8 cellular contexts compared by ENCODE assay signal in the genomic region with DNA sequence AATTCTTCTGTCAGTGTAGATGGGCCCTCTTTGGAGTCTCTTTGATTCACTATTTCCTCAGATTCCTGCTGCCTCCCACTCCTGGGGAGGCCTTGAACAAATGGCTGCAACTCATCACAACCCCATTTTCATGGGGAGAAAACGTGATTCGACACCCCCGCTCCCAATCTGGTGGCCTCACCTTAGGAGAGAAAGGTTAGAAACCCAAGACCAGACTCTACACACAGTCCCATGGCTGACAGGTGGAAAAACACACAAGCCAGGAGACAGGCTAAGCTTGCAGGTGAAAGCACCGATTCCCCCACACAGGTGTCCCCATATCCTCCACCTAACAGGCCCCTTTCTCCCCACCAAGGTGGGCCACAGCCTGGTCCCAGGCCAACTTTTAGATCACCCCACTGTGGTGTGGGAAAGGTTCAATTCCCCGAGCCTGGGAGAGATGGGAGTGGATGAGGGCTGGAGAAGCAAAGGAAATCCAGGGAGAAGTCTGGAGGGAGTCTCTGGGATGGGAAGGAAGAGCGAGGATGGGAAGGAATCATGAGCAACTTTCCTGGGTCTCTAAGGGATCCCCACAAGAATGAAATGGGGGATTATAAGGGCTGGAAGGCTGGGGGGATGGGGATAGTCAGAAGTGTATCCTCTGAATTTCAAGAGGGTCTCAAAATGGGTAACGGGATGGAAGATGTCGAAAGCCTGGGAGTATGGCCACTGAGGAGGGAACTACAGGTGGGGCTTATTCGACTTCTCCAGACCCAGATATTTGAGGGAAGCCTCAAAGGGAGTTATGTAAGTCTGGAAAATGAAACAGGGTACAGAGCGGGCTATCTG. TPM values are rescaled to one million over a fixed set of nuclear protein-coding genes. Genes with fewer than 3 reads are reported as not detected.
DNase-seq lines count a peak whose midpoint lies in the region; ATAC-seq, FAIRE-seq and TF ChIP-seq lines count a peak whose summit lies in the region.

No MANE protein-coding gene starts in this region.

- no peak for TF ChIP-seq POLR2A in H1 (IDR thresholded peaks at IDR 0.05; ENCODE audit: control extremely low read depth in 1 of 2, low read depth in 2 of 2, low read length in 2 of 2)

- no peak overlapping the region for H2BK20ac ChIP-seq in H1 (ENCODE audit: low read length)

- H3K9ac ChIP-seq in DND-41 (ENCODE audit: low read depth, low read length) (peak overlapping the region; percentile 94), H1 (replicated peaks in 1 of 4; ENCODE audit: extremely low read depth in 1 of 4, low read depth in 3 of 4, low read length in 3 of 4) (peak overlapping the region; percentile 78 to 100 (median 93)), neuronal stem cell (ENCODE audit: low read depth, low read length, poor library complexity) (peak overlapping the region; percentile 95)

- peaks cover 57% of the 10 kb centered on the region for H3K36me3 ChIP-seq in DND-41 (ENCODE audit: insufficient read depth, low read length)
- H3K36me3 ChIP-seq in H1 (ENCODE audit: control insufficient read depth in 2 of 4, insufficient read depth in 4 of 4, low read length in 3 of 4) = peaks cover 5 to 20% (median 15%) of the 10 kb centered on the region in 4 experiments
- H3K36me3 ChIP-seq in neuronal stem cell (replicated peaks in 1 of 2; ENCODE audit: control insufficient read depth in 2 of 2, insufficient read depth in 2 of 2, low read length in 2 of 2) = peaks cover 19 to 64% of the 10 kb centered on the region in 2 donors

- no peak overlapping the region for H3K18ac ChIP-seq in H1 (ENCODE audit: extremely low read depth, low read length)
- H3K18ac ChIP-seq in neuronal stem cell (ENCODE audit: low read length) = peak overlapping the region; percentile 96

- no peaks in the 10 kb centered on the region for H3K27me3 ChIP-seq in DND-41 (ENCODE audit: insufficient read depth, low read length, poor library complexity)
- no peaks in the 10 kb centered on the region; a peak in 2 of 7 replicates for H3K27me3 ChIP-seq in H1 (replicated peaks in 1 of 4; ENCODE audit: control insufficient read depth in 3 of 4, extremely low read depth in 1 of 4, insufficient read depth in 3 of 4, low read length in 3 of 4)
- H3K27me3 ChIP-seq in neuronal stem cell (ENCODE audit: control insufficient read depth in 3 of 3, insufficient read depth in 3 of 3, low read depth in 1 of 3, low read length in 3 of 3) = no peaks in the 10 kb centered on the region

- peaks cover 14% of the 10 kb centered on the region for H3K79me1 ChIP-seq in H1 (ENCODE audit: low read depth, low read length)
- peaks cover 7% of the 10 kb centered on the region for H3K79me1 ChIP-seq in neuronal stem cell (ENCODE audit: low read depth, low read length)

- no peak for DNase-seq in DND-41
- DNase-seq in RWPE1 (ENCODE audit: low spot score) = peak; percentile 57
- no peak for DNase-seq in H1 (ENCODE audit: low read depth in 1 of 2, low spot score in 2 of 2)
- no peak for DNase-seq in neuronal stem cell (ENCODE audit: low spot score)
- no peak for DNase-seq in GM19240 (ENCODE audit: insufficient read length, low spot score)
- no peak for DNase-seq in NOMO-1 treated with dmso at 0.1 percent for 144 hours (lab: John Stamatoyannopoulos, UW; ENCODE audit: unreplicated experiment)

- H3K27ac ChIP-seq in DND-41 (ENCODE audit: low read length) (peak overlapping the region; percentile 72), RWPE1 (peak overlapping the region; percentile 76), H1 (ENCODE audit: low read depth, low read length) (peak overlapping the region; percentile 82), neuronal stem cell (replicated peaks; ENCODE audit: low read length) (peak overlapping the region; percentile 51)

- H3K23me2 ChIP-seq in H1 (ENCODE audit: low read depth, low read length) = peaks cover 11% of the 10 kb centered on the region; the same call in 1 of the 2 replicates

- no peak overlapping the region for H2BK120ac ChIP-seq in H1 (replicated peaks; ENCODE audit: low read depth, low read length)
- H2BK120ac ChIP-seq in neuronal stem cell (ENCODE audit: low read depth, low read length) = no peak overlapping the region

- H2BK5ac ChIP-seq in H1 (ENCODE audit: low read depth, low read length) (no peak overlapping the region), neuronal stem cell (ENCODE audit: low read length) (peak overlapping the region; percentile 2)

- TF ChIP-seq CTCF in DND-41 (IDR thresholded peaks at IDR 0.05; ENCODE audit: borderline replicate concordance, extremely low read depth, low read length, poor library complexity, severe bottlenecking) (no peak), RWPE1 (conservative IDR thresholded peaks at IDR 0.05; ENCODE audit: low read depth) (no peak), H1 (IDR thresholded peaks at IDR 0.05; ENCODE audit: control extremely low read depth in 1 of 3, insufficient read depth in 1 of 3, low read depth in 1 of 3, low read length in 3 of 3) (no peak)

- H3K4me1 ChIP-seq in DND-41 (ENCODE audit: insufficient read depth, low read length) (peaks cover 64% of the 10 kb centered on the region), H1 (replicated peaks in 1 of 4; ENCODE audit: control insufficient read depth in 3 of 4, insufficient read depth in 4 of 4, low read length in 3 of 4) (peaks cover 0 to 25% (median 20%) of the 10 kb centered on the region in 4 experiments; a peak in 5 of 7 replicates), neuronal stem cell (ENCODE audit: control insufficient read depth in 2 of 2, insufficient read depth in 1 of 2, low read depth in 1 of 2, low read length in 2 of 2) (peaks cover 11 to 22% of the 10 kb centered on the region in 2 donors)

- peak overlapping the region; percentile 97 for H3K4me3 ChIP-seq in DND-41 (ENCODE audit: low read depth in 1 of 2, low read length in 2 of 2)
- peak overlapping the region; percentile 53 to 99 (median 95) for H3K4me3 ChIP-seq in H1 (ENCODE audit: extremely low read depth in 1 of 4, insufficient read depth in 2 of 4, low read depth in 3 of 4, low read length in 4 of 4)
- H3K4me3 ChIP-seq in neuronal stem cell (ENCODE audit: low read length in 2 of 2) = peak overlapping the region; percentile 97 to 99

- H3K14ac ChIP-seq in H1 (ENCODE audit: insufficient read length) = no peak overlapping the region
- no peak overlapping the region for H3K14ac ChIP-seq in neuronal stem cell (ENCODE audit: low read length)

- H2AK5ac ChIP-seq in H1 (ENCODE audit: low read depth, low read length) (no peak overlapping the region), neuronal stem cell (ENCODE audit: low read depth, low read length) (peak overlapping the region; percentile 70)

- CTCF ChIA-PET in RWPE1 (lab: Yijun Ruan, JAX) (interaction anchor here (1.0 kb wide), 1 partner anchor 9 kb away, joined by 4 read pairs; no protein-coding TSS in a partner anchor), H1 (lab: Charles Lee; ENCODE audit: partially characterized antibody) (interaction anchor here (1.1 kb wide), 1 partner anchor 14 kb away, joined by 4 read pairs; no protein-coding TSS in a partner anchor)

- no peak for TF ChIP-seq RAD21 in H1 (IDR thresholded peaks at IDR 0.05 in 1 of 2, conservative IDR thresholded peaks at IDR 0.05 in 1 of 2; ENCODE audit: low read depth in 2 of 2, low read length in 2 of 2)

- H3K4me2 ChIP-seq in DND-41 (ENCODE audit: insufficient read depth, low read length) = peak overlapping the region; percentile 85
- peak overlapping the region; percentile 83 to 98 for H3K4me2 ChIP-seq in H1 (ENCODE audit: insufficient read depth in 1 of 2, low read depth in 2 of 2, low read length in 2 of 2)
- H3K4me2 ChIP-seq in neuronal stem cell (ENCODE audit: insufficient read depth, low read length, poor library complexity, severe bottlenecking) = peak overlapping the region; percentile 74

- FAIRE-seq in H1 (lab: Jason Lieb, UNC) = no peak

- 48% methylated on average over 10 of the region's 10 CpGs; no CpG with 5 or more reads in 1 of the 2 experiments for WGBS in H1 (ENCODE audit: extremely low coverage in 1 of 2, insufficient coverage in 1 of 2, insufficient read length in 1 of 2, insufficient replicate concordance in 2 of 2, low coverage in 1 of 2, low lambda C conversion rate in 2 of 2, missing lambda C conversion rate in 1 of 2), 2 experiments
- no CpG with 5 or more reads among the region's 10 CpGs for WGBS in neuronal stem cell (ENCODE audit: extremely low coverage in 2 of 2, insufficient read length in 2 of 2, insufficient replicate concordance in 1 of 2), 2 donors

- no peak for ATAC-seq in DND-41 (ENCODE audit: insufficient read depth, low read depth)
- no peak for ATAC-seq in HG03039 (IDR thresholded peaks at IDR 0.05; ENCODE audit: unreplicated experiment)
- no peak for ATAC-seq in HG03469 (IDR thresholded peaks at IDR 0.05; ENCODE audit: unreplicated experiment)

- no peak overlapping the region for H3K23ac ChIP-seq in H1 (ENCODE audit: insufficient read length)
- peak overlapping the region; percentile 40 for H3K23ac ChIP-seq in neuronal stem cell (ENCODE audit: low read depth, low read length, poor library complexity)

- H3K4ac ChIP-seq in H1 (replicated peaks; ENCODE audit: insufficient read length, low read depth, low read length) (peak overlapping the region; percentile 24), neuronal stem cell (ENCODE audit: low read length) (no peak overlapping the region)

- H4K20me1 ChIP-seq in DND-41 (ENCODE audit: insufficient read depth, low read length) (peaks cover 50% of the 10 kb centered on the region), H1 (replicated peaks in 1 of 2; ENCODE audit: control insufficient read depth in 1 of 2, insufficient read depth in 2 of 2, low read length in 2 of 2) (peaks cover 4 to 20% of the 10 kb centered on the region in 2 experiments)

- H4K5ac ChIP-seq in H1 (ENCODE audit: insufficient read length, low read depth, low read length) = peak overlapping the region; percentile 31

- H4K91ac ChIP-seq in H1 (replicated peaks; ENCODE audit: insufficient read length, low read length) (no peak overlapping the region), neuronal stem cell (ENCODE audit: low read depth, low read length, poor library complexity) (no peak overlapping the region)

- H3K79me2 ChIP-seq in DND-41 (ENCODE audit: insufficient read depth, low read length) (peaks cover 94% of the 10 kb centered on the region), H1 (ENCODE audit: control insufficient read depth in 1 of 2, insufficient read depth in 2 of 2, low read length in 2 of 2) (peaks cover 19 to 76% of the 10 kb centered on the region in 2 experiments)

- H2BK15ac ChIP-seq in H1 (ENCODE audit: low read length) (no peak overlapping the region), neuronal stem cell (ENCODE audit: low read length) (no peak overlapping the region)

- no peak for TF ChIP-seq EP300 in H1 (IDR thresholded peaks at IDR 0.05; ENCODE audit: borderline replicate concordance in 1 of 2, low read depth in 2 of 2, low read length in 2 of 2)

- H3K9me3 ChIP-seq in DND-41 (ENCODE audit: insufficient read depth, low read length, severe bottlenecking) = no peaks in the 10 kb centered on the region
- H3K9me3 ChIP-seq in H1 (ENCODE audit: insufficient read depth in 2 of 2, low read depth in 1 of 2, low read length in 1 of 2) = no peaks in the 10 kb centered on the region
- no peaks in the 10 kb centered on the region for H3K9me3 ChIP-seq in neuronal stem cell (replicated peaks in 1 of 2; ENCODE audit: control insufficient read depth in 2 of 2, insufficient read depth in 1 of 2, low read depth in 1 of 2, low read length in 2 of 2)

- no peak overlapping the region for H2BK12ac ChIP-seq in H1 (ENCODE audit: low read depth, low read length)
- no peak overlapping the region for H2BK12ac ChIP-seq in neuronal stem cell (ENCODE audit: low read length)

- H2AFZ ChIP-seq in DND-41 (ENCODE audit: low read depth, low read length) = peak overlapping the region; percentile 61
- H2AFZ ChIP-seq in H1 (ENCODE audit: low read length) = no peak overlapping the region
- H2AFZ ChIP-seq in neuronal stem cell (ENCODE audit: low read length) = peak overlapping the region; percentile 99

- peak overlapping the region; percentile 38 for H3K56ac ChIP-seq in H1 (replicated peaks; ENCODE audit: insufficient read length, low read depth, low read length)

- POLR2A ChIA-PET in RWPE1 (lab: Yijun Ruan, JAX; ENCODE audit: low non-redundant PET) = no interaction called here
- POLR2A ChIA-PET in H1 (lab: Charles Lee; ENCODE audit: partially characterized antibody) = interaction anchor here (0.8 to 8.7 kb wide), 6 partner anchors 8 to 641 kb away, joined by 3 to 77 read pairs (median 4); no protein-coding TSS in a partner anchor

- H4K8ac ChIP-seq in H1 (ENCODE audit: extremely low read depth, insufficient read depth, low read length) (no peak overlapping the region), neuronal stem cell (ENCODE audit: low read depth, low read length) (no peak overlapping the region)

RNA-seq across cellular contexts. Expression of a gene that starts 0.9 kb away (rescaled TPM):
- total RNA-seq in H1 (2021; fragmentation: NEBNext Ultra II Directional; extraction: Animal tissue kit (Norgen Biotek cat#: 25700)) = 25.4 and 26.1 TPM in 2 replicates
- polyA plus RNA-seq in H1 (2011; rRNA removed) = 20.6 and 26.7 TPM in 2 replicates
- 13.6 TPM for polyA plus RNA-seq in H1 (2011; cell fraction: cytosol; rRNA removed)
- polyA plus RNA-seq in H1 (2011; cell fraction: nucleus; rRNA removed) = 16.7 TPM
- polyA plus RNA-seq in H1 (2012, experiment 1 of 2) = 23.8 to 28.5 TPM (median 26.4 TPM) in 4 replicates
- 20.3 TPM for polyA plus RNA-seq in H1 (2012, experiment 2 of 2)
- polyA plus RNA-seq in H1 (2013, experiment 1 of 2) = 19.4 TPM
- 19.7 TPM for polyA plus RNA-seq in H1 (2013, experiment 2 of 2)
- 26.9 and 28.7 TPM in 2 replicates for polyA minus RNA-seq in H1 (2011; rRNA and poly(A)+ RNA removed)
- 20.6 TPM for polyA minus RNA-seq in H1 (2011; cell fraction: cytosol; rRNA and poly(A)+ RNA removed)
- polyA minus RNA-seq in H1 (2011; cell fraction: nucleus; rRNA and poly(A)+ RNA removed) = 18.4 TPM
- polyA plus RNA-seq in neuronal stem cell (2013, experiment 1 of 2) = 35.6 TPM
- 34.8 TPM for polyA plus RNA-seq in neuronal stem cell (2013, experiment 2 of 2)

RNA-seq across cellular contexts. Expression of a gene that starts 1.1 kb away (rescaled TPM):
- total RNA-seq in H1 (2021; fragmentation: NEBNext Ultra II Directional; extraction: Animal tissue kit (Norgen Biotek cat#: 25700)) = 24.4 and 24.5 TPM in 2 replicates
- 19.4 and 23.5 TPM in 2 replicates for polyA plus RNA-seq in H1 (2011; rRNA removed)
- polyA plus RNA-seq in H1 (2011; cell fraction: cytosol; rRNA removed) = 23.1 TPM
- 27.9 TPM for polyA plus RNA-seq in H1 (2011; cell fraction: nucleus; rRNA removed)
- polyA plus RNA-seq in H1 (2012, experiment 1 of 2) = 19.9 to 22.6 TPM (median 21.3 TPM) in 4 replicates
- polyA plus RNA-seq in H1 (2012, experiment 2 of 2) = 21.9 TPM
- polyA plus RNA-seq in H1 (2013, experiment 1 of 2) = 27.9 TPM
- polyA plus RNA-seq in H1 (2013, experiment 2 of 2) = 31.3 TPM
- 30.4 and 33.9 TPM in 2 replicates for polyA minus RNA-seq in H1 (2011; rRNA and poly(A)+ RNA removed)
- polyA minus RNA-seq in H1 (2011; cell fraction: cytosol; rRNA and poly(A)+ RNA removed) = 22.5 TPM
- 26.9 TPM for polyA minus RNA-seq in H1 (2011; cell fraction: nucleus; rRNA and poly(A)+ RNA removed)
- 17.5 TPM for polyA plus RNA-seq in neuronal stem cell (2013, experiment 1 of 2)
- polyA plus RNA-seq in neuronal stem cell (2013, experiment 2 of 2) = 18.2 TPM
